Comparison of ENCODE assay signal across 11 cellular contexts in genomic region chr5:179612577-179613459, GRCh38. TPM values are rescaled to one million over a fixed set of nuclear protein-coding genes. Genes with fewer than 3 reads are reported as not detected.
DNase-seq lines count a peak whose midpoint lies in the region; ATAC-seq, FAIRE-seq and TF ChIP-seq lines count a peak whose summit lies in the region.
"Had no signal": no experiment of that assay in that cellular context is flagged by ENCODE, and none has a peak within 500 bp of the region (broad histone marks: within the 10 kb centered on the region; RNA-seq: fewer than 3 reads in every experiment).

No MANE protein-coding gene starts in this region.

- H3K9me1 ChIP-seq in K562 (ENCODE audit: control insufficient read depth, insufficient read depth, low read length), result no peaks in the 10 kb centered on the region

- TF ChIP-seq CTCF in K562 (IDR thresholded peaks at IDR 0.05 in 2 of 3, conservative IDR thresholded peaks at IDR 0.05 in 1 of 3; ENCODE audit: insufficient read depth in 2 of 3, low read depth in 1 of 3, low read length in 3 of 3) (no peak), spleen (IDR thresholded peaks at IDR 0.05 in 8 of 11, conservative IDR thresholded peaks at IDR 0.05 in 3 of 11) (no peak)

- CTCF ChIA-PET in activated CD4-positive, alpha-beta T cell treated with anti-CD3 and anti-CD28 coated beads, Interleukin-2, amount 10 ng/mL, durations not matched to agents 7 days and 5 days (lab: Charles Lee), result interaction anchor here (0.9 to 1.6 kb wide), 4 partner anchors 9 to 120 kb away, joined by 3 to 5 read pairs (median 4); partner anchors contain the start of genes HNRNPH1 and MAML1
- CTCF ChIA-PET in K562 (lab: Yijun Ruan, JAX; ENCODE audit: low intra/inter-chr PET ratio), result no interaction called here

- TF ChIP-seq RAD21 in K562 (CRISPR knock-in tag; conservative IDR thresholded peaks at IDR 0.05 in 1 of 2, IDR thresholded peaks at IDR 0.05 in 1 of 2), result no peak

- TF ChIP-seq POLR2A in K562 (conservative IDR thresholded peaks at IDR 0.05), result 0 out of 2 replicates have a peak, but pooled peaks have one; percentile 9
- TF ChIP-seq POLR2A in spleen (IDR thresholded peaks at IDR 0.05), result no peak

- H3K36me3 ChIP-seq in K562 (ENCODE audit: control insufficient read depth, insufficient read depth, low read length) (peaks cover 88% of the 10 kb centered on the region), spleen (peaks cover 9 to 100% (median 93%) of the 10 kb centered on the region in 6 donors)

- H2AFZ ChIP-seq in K562 (ENCODE audit: low read depth, low read length), result no peak overlapping the region

- H3K4me1 Mint-ChIP-seq in activated CD4-positive, alpha-beta T cell treated with anti-CD3 and anti-CD28 coated beads, Interleukin-2, amount 10 ng/mL, durations not matched to agents 7 days and 5 days, result peaks cover 77% of the 10 kb centered on the region

- no peak overlapping the region; a peak in 1 of 4 replicates for H3K9ac ChIP-seq in K562 (ENCODE audit: insufficient read depth in 1 of 2, low read depth in 2 of 2, low read length in 2 of 2)

- no peak overlapping the region for H3K4me3 ChIP-seq in K562
- H3K4me3 ChIP-seq in spleen, result no peak overlapping the region
- H3K4me3 ChIP-seq: transverse colon had no signal

- ATAC-seq in K562 (peak; percentile 47), HG02571 (IDR thresholded peaks at IDR 0.05; ENCODE audit: unreplicated experiment) (no peak)

- H3K4me3 Mint-ChIP-seq in activated CD4-positive, alpha-beta T cell treated with anti-CD3 and anti-CD28 coated beads, Interleukin-2, amount 10 ng/mL, durations not matched to agents 7 days and 5 days, result no peak overlapping the region

- peaks cover 35% of the 10 kb centered on the region for H3K79me2 ChIP-seq in K562 (ENCODE audit: control insufficient read depth, insufficient read depth, low read length)

- no peak overlapping the region for H3K4me2 ChIP-seq in K562 (ENCODE audit: insufficient read depth, low read length)

- intact Hi-C loops in K562 (cut with micrococcal nuclease), result no loop called here
- intact Hi-C loops in spleen (cut with DNase I; ENCODE audit: low total_unique reads), result loop anchor here (10.0 kb wide), 1 partner anchor 58 kb away; the partner anchor contains the start of gene RUFY1

- no peaks in the 10 kb centered on the region for H3K27me3 Mint-ChIP-seq in activated CD4-positive, alpha-beta T cell treated with anti-CD3 and anti-CD28 coated beads, Interleukin-2, amount 10 ng/mL, durations not matched to agents 7 days and 5 days

- H3K9me3 ChIP-seq in K562 (replicated peaks; ENCODE audit: control insufficient read depth, insufficient read depth, low read depth, low read length) (no peaks in the 10 kb centered on the region), spleen (no peaks in the 10 kb centered on the region)
- H3K9me3 ChIP-seq: transverse colon had no signal

- peaks cover 85% of the 10 kb centered on the region for H3K36me3 Mint-ChIP-seq in activated CD4-positive, alpha-beta T cell treated with anti-CD3 and anti-CD28 coated beads, Interleukin-2, amount 10 ng/mL, durations not matched to agents 7 days and 5 days (ENCODE audit: low read depth)

- in situ Hi-C loops in K562 (cut with MboI), result no loop called here

- DNase-seq in activated CD4-positive, alpha-beta T cell treated with anti-CD3 and anti-CD28 coated beads, Interleukin-2, amount 10 ng/mL, durations not matched to agents 7 days and 5 days, result no peak
- no peak for DNase-seq in activated CD4-positive, alpha-beta T cell treated with anti-CD3 and anti-CD28 coated beads for 1 hour
- peak; percentile 32 for DNase-seq in NCI-H69 (lab: John Stamatoyannopoulos, UW)
- DNase-seq in K562 (ENCODE audit: extremely low read depth in 1 of 4, low spot score in 3 of 4), result peak in 2 of 4 experiments; percentile 73 to 86
- peak; percentile 32 for DNase-seq in spleen
- no peak for DNase-seq in NCI-H146 (lab: John Stamatoyannopoulos, UW)
- no peak for DNase-seq in urothelium cell line (ENCODE audit: low spot score)
- DNase-seq: amniotic stem cell; stimulated activated CD4-positive, alpha-beta T cell treated with anti-CD3 and anti-CD28 coated beads, Interleukin-4, amount 100 ng/mL, for 24 hours; transverse colon had no signal

- H3K9me3 Mint-ChIP-seq in activated CD4-positive, alpha-beta T cell treated with anti-CD3 and anti-CD28 coated beads, Interleukin-2, amount 10 ng/mL, durations not matched to agents 7 days and 5 days, result no peaks in the 10 kb centered on the region

- peak; percentile 78; the same call in 1 of the 2 replicates for TF ChIP-seq EP300 in K562 (IDR thresholded peaks at IDR 0.05; ENCODE audit: low read length)

- POLR2A ChIA-PET in activated CD4-positive, alpha-beta T cell treated with anti-CD3 and anti-CD28 coated beads, Interleukin-2, amount 10 ng/mL, durations not matched to agents 7 days and 5 days (lab: Charles Lee), result no interaction called here
- POLR2A ChIA-PET in K562 (lab: Yijun Ruan, JAX), result interaction anchor here (0.6 to 11.7 kb wide), 10 partner anchors 9 to 1562 kb away, joined by 3 to 181 read pairs (median 4); partner anchors contain the start of gene HNRNPH1

- no peaks in the 10 kb centered on the region for H3K27me3 ChIP-seq in K562 (ENCODE audit: control insufficient read depth in 2 of 2, insufficient read depth in 2 of 2, low read length in 2 of 2)
- no peaks in the 10 kb centered on the region for H3K27me3 ChIP-seq in spleen (replicated peaks in 1 of 7)
- H3K27me3 ChIP-seq: transverse colon had no signal

- WGBS in K562 (ENCODE audit: insufficient coverage, low coverage, missing lambda C conversion rate), result 26% methylated on average over 21 of the region's 21 CpGs
- whole genome bisulfite sequencing in spleen, 5 donors, result 84 to 91% (median 88%) methylated on average over 21 of the region's 21 CpGs

- H3K27ac Mint-ChIP-seq in activated CD4-positive, alpha-beta T cell treated with anti-CD3 and anti-CD28 coated beads, Interleukin-2, amount 10 ng/mL, durations not matched to agents 7 days and 5 days, result peak overlapping the region; percentile 31

- H3K4me1 ChIP-seq in K562 (replicated peaks in 1 of 2; ENCODE audit: control insufficient read depth in 2 of 2, insufficient read depth in 2 of 2, low read length in 2 of 2), result peaks cover 35% of the 10 kb centered on the region in 2 experiments; a peak in 4 of 5 replicates
- H3K4me1 ChIP-seq in spleen, result peaks cover 19 to 95% (median 57%) of the 10 kb centered on the region in 6 donors

- FAIRE-seq in K562 (lab: Jason Lieb, UNC), result peak; percentile 96
- FAIRE-seq in urothelium cell line (lab: Jason Lieb, UNC), result no peak

- BruUV-seq in K562 (replicated peaks; lab: Mats Ljungman, UMichigan), result no TSS peak

- H3K27ac ChIP-seq in K562 (ENCODE audit: extremely low read depth, low read depth, low read length) (peak overlapping the region; percentile 60), spleen (no peak overlapping the region)

- peaks cover 37% of the 10 kb centered on the region for H4K20me1 ChIP-seq in K562 (replicated peaks; ENCODE audit: control insufficient read depth, insufficient read depth, low read length)

TF ChIP-seq in K562, 482 proteins besides CTCF, POLR2A, EP300 and RAD21 (continues in another document):
- no peak for TF ChIP-seq ZNF551 (CRISPR knock-in tag; IDR thresholded peaks at IDR 0.05)
- TF ChIP-seq NR2C1 (IDR thresholded peaks at IDR 0.05), result no peak
- TF ChIP-seq NR2C1 (tag; IDR thresholded peaks at IDR 0.05), result no peak
- no peak for TF ChIP-seq HOMEZ (CRISPR knock-in tag; IDR thresholded peaks at IDR 0.05)
- no peak for TF ChIP-seq PYGO2 (tag; IDR thresholded peaks at IDR 0.05)
- TF ChIP-seq ZNF282 (CRISPR knock-in tag; IDR thresholded peaks at IDR 0.05), result no peak

RNA-seq across cellular contexts. Expression of gene HNRNPH1, which starts 10.7 kb away (rescaled TPM):
- 100 to 1,000 TPM; 895 to 954 TPM for total RNA-seq in activated CD4-positive, alpha-beta T cell treated with anti-CD3 and anti-CD28 coated beads, Interleukin-2, amount 10 ng/mL, durations not matched to agents 7 days and 5 days
- 1,523 and 3,571 TPM in 2 replicates for total RNA-seq in K562 (2011; cell fraction: chromatin; rRNA removed; ENCODE audit: low replicate concordance)
- total RNA-seq in K562 (2011; cell fraction: nucleolus; rRNA removed), result 1,055 and 1,232 TPM in 2 replicates
- total RNA-seq in K562 (2011; cell fraction: nucleoplasm; rRNA removed), result 1,271 and 1,326 TPM in 2 replicates
- total RNA-seq in K562 (2014; rRNA removed) (570 and 600 TPM in 2 replicates), K562 (2014; rRNA removed; fragmentation: Illumina TruSeq; extraction: Trizol) (611 and 618 TPM in 2 replicates), K562 (2015; rRNA removed; fragmentation: Illumina TruSeq; extraction: Trizol) (613 and 656 TPM in 2 replicates), K562 (2021) (544 and 561 TPM in 2 replicates), spleen (100 to 1,000 TPM; 653 to 931 (median 803) TPM)
- polyA plus RNA-seq in K562 (2011; rRNA removed) (418 and 441 TPM in 2 replicates), K562 (2014; fragmentation: Illumina TruSeq; extraction: Trizol) (445 and 534 TPM in 2 replicates), K562 (2014; fragmentation: Nextera tagmentation; extraction: Ambion mirVana) (100 to 1,000 TPM; 103 to 128 TPM), K562 (2014; rRNA removed) (574 and 644 TPM in 2 replicates), spleen (100 to 1,000 TPM; 214 to 468 (median 451) TPM)
- 97.0 and 189 TPM in 2 replicates for polyA plus RNA-seq in K562 (2011; cell fraction: cytosol; rRNA removed)
- polyA plus RNA-seq in K562 (2011; cell fraction: nucleus; rRNA removed), result 1,217 and 1,257 TPM in 2 replicates
- polyA plus RNA-seq in K562 (2012), result 259 and 470 TPM in 2 replicates
- 902 and 960 TPM in 2 replicates for polyA minus RNA-seq in K562 (2011; rRNA and poly(A)+ RNA removed)
- 599 and 712 TPM in 2 replicates for polyA minus RNA-seq in K562 (2011; cell fraction: cytosol; rRNA and poly(A)+ RNA removed)
- polyA minus RNA-seq in K562 (2011; cell fraction: nucleus; rRNA and poly(A)+ RNA removed), result 1,471 and 2,216 TPM in 2 replicates

Comparison
In these comparisons a context has a peak if more than half of its experiments do, and no peak if none do; other contexts are left out.
1. DNase-seq: peak in NCI-H69 (single experiment) and spleen (single experiment); none in activated CD4-positive, alpha-beta T cell treated with anti-CD3 and anti-CD28 coated beads, Interleukin-2, amount 10 ng/mL, durations not matched to agents 7 days and 5 days (single experiment), activated CD4-positive, alpha-beta T cell treated with anti-CD3 and anti-CD28 coated beads for 1 hour (single experiment), NCI-H146 (single experiment) and urothelium cell line (single experiment).